1 cellular context compared by ENCODE assay signal in genomic region chr16:31094088-31094423, GRCh38.
TF ChIP-seq lines count a peak whose summit lies in the region.

No MANE protein-coding gene starts in this region.

TF ChIP-seq in HCT116, 20 proteins besides CTCF, POLR2A, EP300 and RAD21:
- peak; percentile 0 for TF ChIP-seq YY1 (IDR thresholded peaks at IDR 0.05; ENCODE audit: extremely low read depth, insufficient replicate concordance, low read depth, low read length)
- no peak for TF ChIP-seq ELF1 (IDR thresholded peaks at IDR 0.05; ENCODE audit: borderline replicate concordance, low read depth)
